ENCODE assay signal across 8 cellular contexts in the genomic region with DNA sequence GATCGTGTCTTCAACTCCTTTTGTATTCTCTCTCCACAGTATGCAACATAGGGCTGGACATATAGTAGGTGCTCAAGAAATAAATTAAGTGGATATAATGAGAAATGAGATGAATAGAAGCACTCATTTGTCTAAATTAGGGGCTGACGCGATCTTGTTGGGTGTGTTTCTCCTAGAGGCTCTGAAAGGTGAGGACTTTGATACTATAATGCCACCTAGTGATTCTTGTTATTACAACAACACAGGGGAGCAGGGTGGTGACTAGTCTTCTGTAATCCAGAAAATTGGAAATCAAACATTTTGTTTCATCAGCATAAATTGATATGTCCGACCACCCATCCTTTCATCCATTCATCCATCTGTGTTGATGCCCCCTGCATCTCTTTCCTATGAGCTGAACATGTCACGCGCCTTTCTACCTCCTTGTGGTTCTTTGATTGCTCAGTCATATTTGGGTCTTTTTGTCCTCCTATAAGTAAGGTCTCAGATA. TPM values are rescaled to one million over a fixed set of nuclear protein-coding genes. Genes with fewer than 3 reads are reported as not detected.
A peak's percentile ranks its signal among the peaks of the same experiment; 100 is the strongest.
DNase-seq lines count a peak whose midpoint lies in the region; ATAC-seq and TF ChIP-seq lines count a peak whose summit lies in the region.

No MANE protein-coding gene starts in this region.

- H3K27me3 Mint-ChIP-seq in activated CD4-positive, alpha-beta T cell treated with anti-CD3 and anti-CD28 coated beads for 36 hours, result no peaks in the 10 kb centered on the region
- H3K27me3 Mint-ChIP-seq in naive thymus-derived CD8-positive, alpha-beta T cell, result no peaks in the 10 kb centered on the region

- H3K27ac Mint-ChIP-seq in activated CD4-positive, alpha-beta T cell treated with anti-CD3 and anti-CD28 coated beads for 36 hours, result no peak overlapping the region
- no peak overlapping the region for H3K27ac Mint-ChIP-seq in naive thymus-derived CD8-positive, alpha-beta T cell

- no peaks in the 10 kb centered on the region for H3K27me3 ChIP-seq in RWPE2 (ENCODE audit: insufficient read depth, poor library complexity, severe bottlenecking)

- in situ Hi-C loops in KBM-7 (cut with MboI; ENCODE audit: low pct_unique_long_range_greater_than_20kb, low sequenced_read_pairs), result no loop called here

- H3K4me3 Mint-ChIP-seq in activated CD4-positive, alpha-beta T cell treated with anti-CD3 and anti-CD28 coated beads for 36 hours, result no peak overlapping the region
- no peak overlapping the region for H3K4me3 Mint-ChIP-seq in naive thymus-derived CD8-positive, alpha-beta T cell

- peak overlapping the region; percentile 66 for H3K27ac ChIP-seq in RWPE2 (ENCODE audit: poor library complexity, severe bottlenecking)

- peak; percentile 46 for DNase-seq in activated CD4-positive, alpha-beta T cell treated with anti-CD3 and anti-CD28 coated beads for 36 hours
- no peak for DNase-seq in activated CD4-positive, alpha-beta T cell treated with anti-CD3 and anti-CD28 coated beads for 1 hour
- DNase-seq in KBM-7, result peak; percentile 74
- DNase-seq in RWPE2 (ENCODE audit: low spot score), result no peak
- no peak for DNase-seq in epithelial cell of proximal tubule (ENCODE audit: low read depth)
- peak in 6 of 10 donors; percentile 35 to 78 (median 74) for DNase-seq in naive thymus-derived CD8-positive, alpha-beta T cell
- DNase-seq in occipital lobe (lab: John Stamatoyannopoulos, UW), result no peak

- TF ChIP-seq CTCF in RWPE2 (IDR thresholded peaks at IDR 0.05; ENCODE audit: poor library complexity, severe bottlenecking) (peak; percentile 87), epithelial cell of proximal tubule (conservative IDR thresholded peaks at IDR 0.05; ENCODE audit: low read depth, low read length) (peak; percentile 75)

- no peaks in the 10 kb centered on the region for H3K36me3 ChIP-seq in RWPE2 (ENCODE audit: low read depth)

- no peaks in the 10 kb centered on the region for H3K9me3 ChIP-seq in RWPE2 (ENCODE audit: severe bottlenecking)

- CTCF ChIA-PET in activated CD4-positive, alpha-beta T cell treated with anti-CD3 and anti-CD28 coated beads for 36 hours (lab: Charles Lee), result interaction anchor here (0.8 to 7.4 kb wide), 19 partner anchors 9 to 76 kb away, joined by 3 to 109 read pairs (median 7); partner anchors contain the start of gene ITPRIP

- H3K4me3 ChIP-seq in RWPE2 (ENCODE audit: severe bottlenecking), result no peak overlapping the region
- H3K4me3 ChIP-seq in epithelial cell of proximal tubule (ENCODE audit: low read depth, low read length), result no peak overlapping the region

- H3K4me1 ChIP-seq in RWPE2 (ENCODE audit: insufficient read depth, poor library complexity, severe bottlenecking), result peaks cover 23% of the 10 kb centered on the region

- POLR2A ChIA-PET in activated CD4-positive, alpha-beta T cell treated with anti-CD3 and anti-CD28 coated beads for 36 hours (lab: Charles Lee), result interaction anchor here (0.6 to 1.5 kb wide), 2 partner anchors 41 to 81 kb away, joined by 3 to 5 read pairs; partner anchors contain the start of gene GSTO2
- POLR2A ChIA-PET in naive thymus-derived CD8-positive, alpha-beta T cell (lab: Charles Lee), result interaction anchor here (0.8 to 4.0 kb wide), 4 partner anchors 11 to 59 kb away, joined by 3 to 24 read pairs (median 12); partner anchors contain the start of gene ITPRIP

- peak; percentile 62 for ATAC-seq in activated CD4-positive, alpha-beta T cell treated with anti-CD3 and anti-CD28 coated beads for 36 hours
- ATAC-seq in GM21723 (IDR thresholded peaks at IDR 0.05; ENCODE audit: unreplicated experiment) (peak; percentile 45), RWPE2 (ENCODE audit: low read depth) (peak; percentile 64)
- ATAC-seq in naive thymus-derived CD8-positive, alpha-beta T cell, result peak; percentile 68 to 77

- intact Hi-C loops in activated CD4-positive, alpha-beta T cell treated with anti-CD3 and anti-CD28 coated beads for 36 hours (cut with DNase I, micrococcal nuclease), result loop anchor here (1.0 to 5.0 kb wide), 6 partner anchors 12 to 433 kb away; partner anchors contain the start of genes ITPRIP (in 1 of the 2), SFR1 (in 1 of the 2) and STN1 (in 1 of the 2)

- peaks cover 12% of the 10 kb centered on the region for H3K4me1 Mint-ChIP-seq in activated CD4-positive, alpha-beta T cell treated with anti-CD3 and anti-CD28 coated beads for 36 hours
- H3K4me1 Mint-ChIP-seq in naive thymus-derived CD8-positive, alpha-beta T cell, result peaks cover 8 to 23% (median 17%) of the 10 kb centered on the region in 4 donors

- no peaks in the 10 kb centered on the region for H3K36me3 Mint-ChIP-seq in activated CD4-positive, alpha-beta T cell treated with anti-CD3 and anti-CD28 coated beads for 36 hours (ENCODE audit: low read depth)
- no peaks in the 10 kb centered on the region for H3K36me3 Mint-ChIP-seq in naive thymus-derived CD8-positive, alpha-beta T cell

- H3K9me3 Mint-ChIP-seq in activated CD4-positive, alpha-beta T cell treated with anti-CD3 and anti-CD28 coated beads for 36 hours (ENCODE audit: low read depth), result peaks cover 4% of the 10 kb centered on the region
- H3K9me3 Mint-ChIP-seq in naive thymus-derived CD8-positive, alpha-beta T cell, result peaks cover 0 to 8% (median 0%) of the 10 kb centered on the region in 9 donors

RNA-seq across cellular contexts. Expression of gene CFAP58, which starts 3.4 kb away (rescaled TPM):
- total RNA-seq in activated CD4-positive, alpha-beta T cell treated with anti-CD3 and anti-CD28 coated beads for 36 hours, result under 1 TPM; 0.60 to 0.64 TPM
- total RNA-seq in epithelial cell of proximal tubule (0.23 and 0.29 TPM in 2 replicates), occipital lobe (0.62 TPM)
- not detected for total RNA-seq in naive thymus-derived CD8-positive, alpha-beta T cell
- polyA plus RNA-seq in naive thymus-derived CD8-positive, alpha-beta T cell, result not detected

RNA-seq across cellular contexts. Expression of gene ITPRIP, which starts 11.9 kb away (rescaled TPM):
- total RNA-seq in activated CD4-positive, alpha-beta T cell treated with anti-CD3 and anti-CD28 coated beads for 36 hours, result 10 to 100 TPM; 20.3 to 21.6 TPM
- total RNA-seq in epithelial cell of proximal tubule (13.8 and 16.8 TPM in 2 replicates), occipital lobe (1.6 TPM)
- 10 to 100 TPM; 14.2 to 16.0 TPM for total RNA-seq in naive thymus-derived CD8-positive, alpha-beta T cell
- polyA plus RNA-seq in naive thymus-derived CD8-positive, alpha-beta T cell, result 10 to 100 TPM; 10.6 to 16.0 (median 15.6) TPM

Comparison
In these comparisons a context has a peak if more than half of its experiments do, and no peak if none do; other contexts are left out.
1. DNase-seq: peak in activated CD4-positive, alpha-beta T cell treated with anti-CD3 and anti-CD28 coated beads for 36 hours (single experiment), KBM-7 (single experiment) and naive thymus-derived CD8-positive, alpha-beta T cell (6 of 10); none in activated CD4-positive, alpha-beta T cell treated with anti-CD3 and anti-CD28 coated beads for 1 hour (single experiment), RWPE2 (single experiment), epithelial cell of proximal tubule (single experiment) and occipital lobe (single experiment).
2. Peak in every context shown above with its lines, with median percentiles within 50 percentile points of each other: ATAC-seq.